ENCODE assay signal across 8 cellular contexts in the genomic region with DNA sequence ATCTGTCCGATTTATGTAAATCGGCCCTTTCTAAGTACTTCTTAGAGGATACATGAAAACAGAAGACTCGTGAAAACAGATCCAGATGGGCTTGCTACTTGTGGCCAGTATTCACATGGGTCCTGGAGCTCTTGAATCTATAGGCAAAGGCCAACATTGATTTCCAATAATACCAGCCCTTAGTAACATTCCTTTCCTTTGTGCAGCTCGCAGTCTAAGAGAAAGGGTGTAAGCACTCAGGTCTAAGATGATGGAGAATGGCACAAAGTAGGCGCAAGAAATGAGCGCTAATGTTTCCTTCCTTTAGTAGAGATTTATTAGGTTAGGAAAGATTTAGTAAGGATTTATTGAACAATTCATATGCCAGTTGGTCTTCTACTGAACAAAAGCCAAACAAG. TPM values are rescaled to one million over a fixed set of nuclear protein-coding genes. Genes with fewer than 3 reads are reported as not detected.
A peak's percentile ranks its signal among the peaks of the same experiment; 100 is the strongest.
DNase-seq lines count a peak whose midpoint lies in the region; ATAC-seq and TF ChIP-seq lines count a peak whose summit lies in the region.

No MANE protein-coding gene starts in this region.

- DNase-seq in NCI-H146 (lab: John Stamatoyannopoulos, UW) = peak; percentile 2
- DNase-seq in NCI-H146 treated with DMSO at 0.1 percent for 48 hours (lab: John Stamatoyannopoulos, UW; ENCODE audit: unreplicated experiment) = no peak
- no peak for DNase-seq in NT2/D1 (ENCODE audit: low read depth, low spot score)
- no peak for DNase-seq in colonic mucosa
- DNase-seq in myocyte (ENCODE audit: low read depth) = peak; percentile 33
- no peak for DNase-seq in SIG-M5 (lab: John Stamatoyannopoulos, UW)

- H3K36me3 ChIP-seq in NT2/D1 (ENCODE audit: insufficient read depth, insufficient read length, low read length) (no peaks in the 10 kb centered on the region), colonic mucosa (no peaks in the 10 kb centered on the region)

- H3K4me1 ChIP-seq in NT2/D1 (ENCODE audit: insufficient read depth, insufficient read length) (no peaks in the 10 kb centered on the region), colonic mucosa (peaks cover 3% of the 10 kb centered on the region)

- intact Hi-C loops in colonic mucosa (cut with DNase I) = loop anchor here (5.0 kb wide), 1 partner anchor 125 kb away; a partner anchor contains a TSS

- H3K9me3 ChIP-seq in NT2/D1 (ENCODE audit: insufficient read depth, low read length) = no peaks in the 10 kb centered on the region
- no peaks in the 10 kb centered on the region for H3K9me3 ChIP-seq in colonic mucosa

- H3K27me3 ChIP-seq in NT2/D1 (ENCODE audit: insufficient read depth, insufficient read length) (peaks cover 25% of the 10 kb centered on the region), colonic mucosa (no peaks in the 10 kb centered on the region)

- no peak for TF ChIP-seq CTCF in colonic mucosa (IDR thresholded peaks at IDR 0.05)

- H3K27ac ChIP-seq in colonic mucosa = peak overlapping the region; percentile 35

- ATAC-seq in GM18520 (IDR thresholded peaks at IDR 0.05; ENCODE audit: unreplicated experiment) (no peak), HG02852 (IDR thresholded peaks at IDR 0.05; ENCODE audit: unreplicated experiment) (no peak)

- H3K9ac ChIP-seq in NT2/D1 (ENCODE audit: insufficient read length, low read depth) (peak overlapping the region; percentile 70), colonic mucosa (ENCODE audit: low read depth in 2 of 2, low read length in 2 of 2) (peak overlapping the region; percentile 38 to 77)

- peak overlapping the region; percentile 85 for H3K4me3 ChIP-seq in NT2/D1 (ENCODE audit: insufficient read length, low read depth)
- peak overlapping the region; percentile 46 for H3K4me3 ChIP-seq in colonic mucosa

RNA-seq across cellular contexts. Expression of a gene that starts 0.6 kb away (rescaled TPM):
- total RNA-seq in colonic mucosa = not detected
- not detected in 2 replicates for total RNA-seq in myocyte
- polyA plus RNA-seq in myocyte (2012) = not detected

RNA-seq across cellular contexts. Expression of a gene that starts 0.6 kb away (rescaled TPM):
- not detected for total RNA-seq in colonic mucosa
- not detected in 2 replicates for total RNA-seq in myocyte
- polyA plus RNA-seq in myocyte (2012) = not detected

Comparison
In these comparisons a context has a peak if more than half of its experiments do, and no peak if none do; other contexts are left out.
1. DNase-seq: peak in NCI-H146 (single experiment) and myocyte (single experiment); none in NCI-H146 treated with DMSO at 0.1 percent for 48 hours (single experiment), NT2/D1 (single experiment), colonic mucosa (single experiment) and SIG-M5 (single experiment).